ENCODE assay signal across 10 cellular contexts in genomic region chr19:8033287-8034177, GRCh38. TPM values are rescaled to one million over a fixed set of nuclear protein-coding genes. Genes with fewer than 3 reads are reported as not detected.
"Had no signal": no experiment of that assay in that cellular context is flagged by ENCODE, and none has a peak within 500 bp of the region (broad histone marks: within the 10 kb centered on the region; RNA-seq: fewer than 3 reads in every experiment).

No MANE protein-coding gene starts in this region.

RNA-seq across cellular contexts. Expression of gene CCL25, which starts 19.0 kb away (rescaled TPM):
- total RNA-seq: activated CD4-positive, alpha-beta memory T cell treated with anti-CD3 and anti-CD28 coated beads, Interleukin-2, amount 10 ng/mL, durations not matched to agents 7 days and 5 days; activated CD8-positive, alpha-beta memory T cell treated with anti-CD3 and anti-CD28 coated beads, Interleukin-2, amount 10 ng/mL, durations not matched to agents 7 days and 5 days; cardiac septum; dermis blood vessel endothelial cell; epithelial cell of proximal tubule; omental fat pad; posterior vena cava; subcutaneous adipose tissue; T-helper 17 cell; uterus had no signal
